In the genomic region with DNA sequence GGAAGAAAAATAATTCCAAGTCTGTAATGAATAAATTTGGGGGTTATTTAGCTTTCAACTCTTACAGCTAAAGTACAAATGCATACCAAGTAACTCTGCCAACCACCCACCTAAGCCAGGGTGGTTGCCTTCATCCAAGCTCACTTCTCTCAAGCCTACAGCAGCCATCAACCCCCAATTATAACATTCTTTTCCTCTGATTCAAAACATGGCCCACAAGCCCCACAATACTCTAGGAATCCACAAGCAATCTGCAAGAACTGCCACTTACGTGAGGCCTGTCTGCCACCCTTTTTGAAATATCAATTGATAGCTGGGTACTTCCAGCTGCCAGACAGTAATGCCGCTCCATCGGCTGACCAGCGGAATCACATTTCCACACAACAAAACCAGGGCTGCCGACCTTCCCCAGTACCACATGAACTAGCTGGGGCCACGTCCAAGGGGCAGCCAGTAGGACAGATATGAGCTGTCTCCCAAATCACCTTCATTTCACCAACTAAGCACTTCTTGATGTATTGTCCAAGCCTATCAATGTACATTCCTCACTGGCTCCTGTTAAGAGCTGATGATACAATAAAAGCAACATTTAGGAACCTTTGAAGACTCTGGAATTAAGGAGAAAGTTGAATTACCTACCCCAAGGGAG, we compare ENCODE assay signal across 1 cellular context.
TF ChIP-seq lines count a peak whose summit lies in the region.

No MANE protein-coding gene starts in this region.

TF ChIP-seq in K562, 482 proteins besides CTCF, POLR2A, EP300 and RAD21:
- TF ChIP-seq, protein P1, sequence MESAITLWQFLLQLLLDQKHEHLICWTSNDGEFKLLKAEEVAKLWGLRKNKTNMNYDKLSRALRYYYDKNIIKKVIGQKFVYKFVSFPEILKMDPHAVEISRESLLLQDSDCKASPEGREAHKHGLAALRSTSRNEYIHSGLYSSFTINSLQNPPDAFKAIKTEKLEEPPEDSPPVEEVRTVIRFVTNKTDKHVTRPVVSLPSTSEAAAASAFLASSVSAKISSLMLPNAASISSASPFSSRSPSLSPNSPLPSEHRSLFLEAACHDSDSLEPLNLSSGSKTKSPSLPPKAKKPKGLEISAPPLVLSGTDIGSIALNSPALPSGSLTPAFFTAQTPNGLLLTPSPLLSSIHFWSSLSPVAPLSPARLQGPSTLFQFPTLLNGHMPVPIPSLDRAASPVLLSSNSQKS (CRISPR knock-in tag; IDR thresholded peaks at IDR 0.05): no peak
- TF ChIP-seq FOXJ3 (CRISPR knock-in tag; IDR thresholded peaks at IDR 0.05) (no peak), CREB1 (IDR thresholded peaks at IDR 0.05) (no peak), CREB1 (CRISPR knock-in tag; IDR thresholded peaks at IDR 0.05) (no peak), TCF7L2 (IDR thresholded peaks at IDR 0.05; ENCODE audit: low read depth, low read length) (no peak), ZNF780A (CRISPR knock-in tag; IDR thresholded peaks at IDR 0.05) (no peak), MED1 (CRISPR knock-in tag; IDR thresholded peaks at IDR 0.05; ENCODE audit: borderline replicate concordance) (no peak), SNIP1 (IDR thresholded peaks at IDR 0.05; ENCODE audit: low read depth) (no peak), ETV5 (CRISPR knock-in tag; IDR thresholded peaks at IDR 0.05; ENCODE audit: low read depth) (no peak), ZKSCAN1 (IDR thresholded peaks at IDR 0.05; ENCODE audit: low read depth, low read length) (peak; percentile 67; the same call in 1 of the 2 replicates), ZNF444 (CRISPR knock-in tag; IDR thresholded peaks at IDR 0.05) (no peak), MBD1 (CRISPR knock-in tag; IDR thresholded peaks at IDR 0.05) (no peak), ZNF696 (CRISPR knock-in tag; conservative IDR thresholded peaks at IDR 0.05) (no peak), TEAD1 (CRISPR knock-in tag; IDR thresholded peaks at IDR 0.05) (no peak), AFF4 (CRISPR knock-in tag; IDR thresholded peaks at IDR 0.05) (no peak), SMAD2 (IDR thresholded peaks at IDR 0.05; ENCODE audit: low read depth, low read length) (no peak), RFX1 (IDR thresholded peaks at IDR 0.05) (no peak), IRF1 (CRISPR knock-in tag; IDR thresholded peaks at IDR 0.05; ENCODE audit: borderline replicate concordance) (no peak), TCF3 (CRISPR knock-in tag; IDR thresholded peaks at IDR 0.05) (no peak), MAFG (tag; conservative IDR thresholded peaks at IDR 0.05) (0 out of 2 replicates have a peak, but pooled peaks have one; percentile 12), U2AF1 (optimal IDR thresholded peaks at IDR 0.05; ENCODE audit: low read depth, low read length) (no peak), NFE2L1 (tag; IDR thresholded peaks at IDR 0.05; ENCODE audit: borderline replicate concordance, low read depth) (no peak), ZNF583 (CRISPR knock-in tag; IDR thresholded peaks at IDR 0.05) (no peak), ZBTB26 (CRISPR knock-in tag; IDR thresholded peaks at IDR 0.05) (no peak), ZNF586 (CRISPR knock-in tag; conservative IDR thresholded peaks at IDR 0.05) (no peak), THRAP3 (IDR thresholded peaks at IDR 0.05; ENCODE audit: borderline replicate concordance) (no peak), KDM1A (IDR thresholded peaks at IDR 0.05) (no peak), HMG20A (CRISPR knock-in tag; conservative IDR thresholded peaks at IDR 0.05) (no peak), CCNT2 (IDR thresholded peaks at IDR 0.05; ENCODE audit: borderline replicate concordance, extremely low read depth, insufficient read length, low read depth, low read length) (no peak), ZNF316 (IDR thresholded peaks at IDR 0.05) (peak; percentile 63), U2AF2 (optimal IDR thresholded peaks at IDR 0.05; ENCODE audit: low read depth, low read length) (no peak), EP400 (IDR thresholded peaks at IDR 0.05) (no peak), RBM34 (IDR thresholded peaks at IDR 0.05; ENCODE audit: borderline replicate concordance, insufficient read depth, low read length) (no peak)
- TF ChIP-seq, protein P2, sequence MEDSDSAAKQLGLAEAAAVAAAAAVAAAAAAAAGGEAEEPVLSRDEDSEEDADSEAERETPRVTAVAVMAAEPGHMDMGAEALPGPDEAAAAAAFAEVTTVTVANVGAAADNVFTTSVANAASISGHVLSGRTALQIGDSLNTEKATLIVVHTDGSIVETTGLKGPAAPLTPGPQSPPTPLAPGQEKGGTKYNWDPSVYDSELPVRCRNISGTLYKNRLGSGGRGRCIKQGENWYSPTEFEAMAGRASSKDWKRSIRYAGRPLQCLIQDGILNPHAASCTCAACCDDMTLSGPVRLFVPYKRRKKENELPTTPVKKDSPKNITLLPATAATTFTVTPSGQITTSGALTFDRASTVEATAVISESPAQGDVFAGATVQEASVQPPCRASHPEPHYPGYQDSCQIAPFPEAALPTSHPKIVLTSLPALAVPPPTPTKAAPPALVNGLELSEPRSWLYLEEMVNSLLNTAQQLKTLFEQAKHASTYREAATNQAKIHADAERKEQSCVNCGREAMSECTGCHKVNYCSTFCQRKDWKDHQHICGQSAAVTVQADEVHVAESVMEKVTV (CRISPR knock-in tag; IDR thresholded peaks at IDR 0.05): no peak
- TF ChIP-seq, protein P3, sequence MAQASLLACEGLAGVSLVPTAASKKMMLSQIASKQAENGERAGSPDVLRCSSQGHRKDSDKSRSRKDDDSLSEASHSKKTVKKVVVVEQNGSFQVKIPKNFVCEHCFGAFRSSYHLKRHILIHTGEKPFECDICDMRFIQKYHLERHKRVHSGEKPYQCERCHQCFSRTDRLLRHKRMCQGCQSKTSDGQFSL (CRISPR knock-in tag; IDR thresholded peaks at IDR 0.05): no peak
- TF ChIP-seq, protein P3 (tag; IDR thresholded peaks at IDR 0.05): 0 out of 4 replicates have a peak, but pooled peaks of 1 of the 2 experiments have one; percentile 17
- TF ChIP-seq, protein P4, sequence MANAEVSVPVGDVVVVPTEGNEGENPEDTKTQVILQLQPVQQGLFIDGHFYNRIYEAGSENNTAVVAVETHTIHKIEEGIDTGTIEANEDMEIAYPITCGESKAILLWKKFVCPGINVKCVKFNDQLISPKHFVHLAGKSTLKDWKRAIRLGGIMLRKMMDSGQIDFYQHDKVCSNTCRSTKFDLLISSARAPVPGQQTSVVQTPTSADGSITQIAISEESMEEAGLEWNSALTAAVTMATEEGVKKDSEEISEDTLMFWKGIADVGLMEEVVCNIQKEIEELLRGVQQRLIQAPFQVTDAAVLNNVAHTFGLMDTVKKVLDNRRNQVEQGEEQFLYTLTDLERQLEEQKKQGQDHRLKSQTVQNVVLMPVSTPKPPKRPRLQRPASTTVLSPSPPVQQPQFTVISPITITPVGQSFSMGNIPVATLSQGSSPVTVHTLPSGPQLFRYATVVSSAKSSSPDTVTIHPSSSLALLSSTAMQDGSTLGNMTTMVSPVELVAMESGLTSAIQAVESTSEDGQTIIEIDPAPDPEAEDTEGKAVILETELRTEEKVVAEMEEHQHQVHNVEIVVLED (CRISPR knock-in tag; IDR thresholded peaks at IDR 0.05): no peak
